In the genomic region with DNA sequence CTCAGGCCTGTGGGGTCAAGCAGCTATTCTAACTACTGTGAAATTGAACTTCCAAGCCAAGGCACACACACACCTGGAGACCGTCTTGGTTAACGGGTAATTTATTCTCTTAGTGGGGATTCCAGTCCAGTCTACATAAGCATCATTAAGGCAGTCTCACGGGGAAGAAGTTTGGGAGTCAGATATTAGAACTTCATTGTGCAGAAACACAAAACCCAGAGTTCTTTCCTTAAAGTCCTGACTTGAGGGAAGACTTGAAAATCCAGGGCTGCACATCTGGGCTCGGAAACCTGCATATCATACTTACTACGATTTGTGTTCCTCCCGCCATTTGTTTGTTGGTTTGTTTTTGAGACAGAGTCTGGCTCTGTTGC, we compare ENCODE assay signal across 26 cellular contexts.
"Had no signal": no experiment of that assay in that cellular context is flagged by ENCODE, and none has a peak within 500 bp of the region (broad histone marks: within the 10 kb centered on the region; RNA-seq: fewer than 3 reads in every experiment).

No MANE protein-coding gene starts in this region.

- DNase-seq: colonic mucosa; cortex of kidney; dermis blood vessel endothelial cell; effector CD4-positive, alpha-beta T cell; effector CD8-positive, alpha-beta T cell; effector memory CD4-positive, alpha-beta T cell; effector memory CD8-positive, alpha-beta T cell; endodermal cell; erythroblast; esophagus squamous epithelium; foreskin fibroblast; foreskin keratinocyte; foreskin melanocyte; gastrocnemius medialis; glutamatergic neuron; heart left ventricle; heart right ventricle had no signal

- H3K27me3 ChIP-seq: colonic mucosa, dorsolateral prefrontal cortex, esophagus muscularis mucosa, foreskin keratinocyte had no signal

- H3K36me3 ChIP-seq: colonic mucosa, esophagus muscularis mucosa, esophagus squamous epithelium, gastrocnemius medialis, gastroesophageal sphincter, heart left ventricle, heart right ventricle had no signal

- H3K4me3 ChIP-seq: colonic mucosa, coronary artery, dorsolateral prefrontal cortex, esophagus muscularis mucosa, esophagus squamous epithelium, gastrocnemius medialis, gastroesophageal sphincter, heart left ventricle, heart right ventricle had no signal

- FAIRE-seq: colon, endometrium, endothelial cell of umbilical vein, frontal cortex had no signal

- H3K4me1 ChIP-seq: colonic mucosa, esophagus squamous epithelium, foreskin keratinocyte, gastrocnemius medialis, gastroesophageal sphincter, heart left ventricle, heart right ventricle had no signal

- H3K9me3 ChIP-seq: colonic mucosa, esophagus muscularis mucosa, esophagus squamous epithelium, gastrocnemius medialis had no signal

- H3K27ac ChIP-seq: colonic mucosa, coronary artery, epithelial cell of prostate, esophagus muscularis mucosa, esophagus squamous epithelium, foreskin keratinocyte, gastrocnemius medialis, gastroesophageal sphincter, heart left ventricle, heart right ventricle had no signal
